ENCODE assay signal across 9 cellular contexts in genomic region chr3:5123937-5124336, GRCh38. TPM values are rescaled to one million over a fixed set of nuclear protein-coding genes. Genes with fewer than 3 reads are reported as not detected.
DNase-seq lines count a peak whose midpoint lies in the region; ATAC-seq and TF ChIP-seq lines count a peak whose summit lies in the region.
"Had no signal": no experiment of that assay in that cellular context is flagged by ENCODE, and none has a peak within 500 bp of the region (broad histone marks: within the 10 kb centered on the region; RNA-seq: fewer than 3 reads in every experiment).

No MANE protein-coding gene starts in this region.

- H3K36me3 Mint-ChIP-seq in activated CD4-positive, alpha-beta memory T cell treated with anti-CD3 and anti-CD28 coated beads for 36 hours, result peaks cover 13% of the 10 kb centered on the region
- peaks cover 18% of the 10 kb centered on the region for H3K36me3 Mint-ChIP-seq in stimulated activated memory B cell treated with anti-CD40 and anti-IgM and Interleukin-4, amounts not matched to agents 10 μg/mL and 1 μg/mL and 100 μg/mL, for 72 hours

- intact Hi-C loops in activated CD4-positive, alpha-beta memory T cell treated with anti-CD3 and anti-CD28 coated beads for 36 hours (cut with micrococcal nuclease), result loop anchor here (1.0 to 10.0 kb wide), 11 partner anchors 37 to 1947 kb away; partner anchors contain the start of genes CRBN, EDEM1 and ITPR1

- CTCF ChIA-PET in SK-N-SH (lab: Yijun Ruan, JAX), result interaction anchor here (1.3 to 2.4 kb wide), 2 partner anchors 9 to 28 kb away, joined by 4 to 7 read pairs; no protein-coding TSS in a partner anchor
- CTCF ChIA-PET in activated CD4-positive, alpha-beta memory T cell treated with anti-CD3 and anti-CD28 coated beads for 36 hours (lab: Charles Lee), result interaction anchor here (0.8 to 2.9 kb wide), 10 partner anchors 13 to 412 kb away, joined by 4 to 18 read pairs (median 6); partner anchors contain the start of gene EDEM1

- POLR2A ChIA-PET in SK-N-SH (lab: Yijun Ruan, JAX), result no interaction called here
- POLR2A ChIA-PET in activated CD4-positive, alpha-beta memory T cell treated with anti-CD3 and anti-CD28 coated beads for 36 hours (lab: Charles Lee), result interaction anchor here (0.7 to 4.9 kb wide), 13 partner anchors 19 to 288 kb away, joined by 3 to 119 read pairs (median 4); partner anchors contain the start of genes BHLHE40 and EDEM1

- H3K4me2 ChIP-seq in SK-N-SH, result peak overlapping the region; percentile 82

- TF ChIP-seq CTCF in SK-N-SH (IDR thresholded peaks at IDR 0.05), result no peak

- no peaks in the 10 kb centered on the region for H3K27me3 Mint-ChIP-seq in activated CD4-positive, alpha-beta memory T cell treated with anti-CD3 and anti-CD28 coated beads for 36 hours
- no peaks in the 10 kb centered on the region for H3K27me3 Mint-ChIP-seq in stimulated activated memory B cell treated with anti-CD40 and anti-IgM and Interleukin-4, amounts not matched to agents 10 μg/mL and 1 μg/mL and 100 μg/mL, for 72 hours

- DNase-seq in SK-N-SH (no peak), NCI-H1417 treated with DMSO at 0.1 percent for 48 hours (lab: John Stamatoyannopoulos, UW) (no peak), NCI-H1092 treated with DMSO at 0.1 percent for 48 hours (lab: John Stamatoyannopoulos, UW) (no peak), GDM1 (lab: John Stamatoyannopoulos, UW) (no peak)
- DNase-seq in activated CD4-positive, alpha-beta memory T cell treated with anti-CD3 and anti-CD28 coated beads for 36 hours, result peak; percentile 12
- DNase-seq: NCI-H2029 had no signal

- TF ChIP-seq RAD21 in SK-N-SH (IDR thresholded peaks at IDR 0.05; ENCODE audit: low read length), result no peak

- no peaks in the 10 kb centered on the region for H3F3A ChIP-seq in SK-N-SH (replicated peaks; ENCODE audit: insufficient read depth)

- peak overlapping the region; percentile 85 for H3K4me3 Mint-ChIP-seq in activated CD4-positive, alpha-beta memory T cell treated with anti-CD3 and anti-CD28 coated beads for 36 hours
- H3K4me3 Mint-ChIP-seq in stimulated activated memory B cell treated with anti-CD40 and anti-IgM and Interleukin-4, amounts not matched to agents 10 μg/mL and 1 μg/mL and 100 μg/mL, for 72 hours, result peak overlapping the region; percentile 96

- H3K79me2 ChIP-seq in SK-N-SH (ENCODE audit: insufficient read depth), result peaks cover 69% of the 10 kb centered on the region

- ATAC-seq in SK-N-SH treated with all-trans-retinoic acid at 6 μM for 48 hours, result no peak
- no peak for ATAC-seq in stimulated activated memory B cell treated with anti-CD40 and anti-IgM and Interleukin-4, amounts not matched to agents 10 μg/mL and 1 μg/mL and 100 μg/mL, for 72 hours

- no peaks in the 10 kb centered on the region for H3K27me3 ChIP-seq in SK-N-SH (ENCODE audit: insufficient read depth)
- no peaks in the 10 kb centered on the region for H3K27me3 ChIP-seq in iPS-18a (ENCODE audit: control insufficient read depth, insufficient read depth, low read length)

- no peaks in the 10 kb centered on the region for H3K9me3 Mint-ChIP-seq in activated CD4-positive, alpha-beta memory T cell treated with anti-CD3 and anti-CD28 coated beads for 36 hours
- no peaks in the 10 kb centered on the region for H3K9me3 Mint-ChIP-seq in stimulated activated memory B cell treated with anti-CD40 and anti-IgM and Interleukin-4, amounts not matched to agents 10 μg/mL and 1 μg/mL and 100 μg/mL, for 72 hours

- no peak overlapping the region for H3K9ac ChIP-seq in SK-N-SH
- H3K9ac ChIP-seq in iPS-18a (ENCODE audit: low read length), result no peak overlapping the region

- peak overlapping the region; percentile 92 for H3K27ac Mint-ChIP-seq in activated CD4-positive, alpha-beta memory T cell treated with anti-CD3 and anti-CD28 coated beads for 36 hours
- H3K27ac Mint-ChIP-seq in stimulated activated memory B cell treated with anti-CD40 and anti-IgM and Interleukin-4, amounts not matched to agents 10 μg/mL and 1 μg/mL and 100 μg/mL, for 72 hours, result peak overlapping the region; percentile 99

- WGBS in SK-N-SH (ENCODE audit: low lambda C conversion rate), result 88% methylated on average over 12 of the region's 12 CpGs

- H4K20me1 ChIP-seq in SK-N-SH (ENCODE audit: insufficient read depth), result peaks cover 62% of the 10 kb centered on the region

- no peak for TF ChIP-seq EP300 in SK-N-SH (IDR thresholded peaks at IDR 0.05; ENCODE audit: borderline replicate concordance in 1 of 2, low read depth in 1 of 2, low read length in 1 of 2)

- H3K36me3 ChIP-seq in SK-N-SH (replicated peaks in 1 of 2; ENCODE audit: control insufficient read depth in 1 of 2, insufficient read depth in 2 of 2, low read length in 1 of 2), result peaks cover 3 to 10% of the 10 kb centered on the region in 2 experiments
- H3K36me3 ChIP-seq in iPS-18a (ENCODE audit: control insufficient read depth, low read depth, low read length), result no peaks in the 10 kb centered on the region

- H3K9me2 ChIP-seq in SK-N-SH, result no peaks in the 10 kb centered on the region

- no peak overlapping the region for H2AFZ ChIP-seq in SK-N-SH (ENCODE audit: low read depth)

- H3K4me1 Mint-ChIP-seq in activated CD4-positive, alpha-beta memory T cell treated with anti-CD3 and anti-CD28 coated beads for 36 hours (ENCODE audit: low read depth), result peaks cover 48% of the 10 kb centered on the region
- H3K4me1 Mint-ChIP-seq in stimulated activated memory B cell treated with anti-CD40 and anti-IgM and Interleukin-4, amounts not matched to agents 10 μg/mL and 1 μg/mL and 100 μg/mL, for 72 hours, result peaks cover 45% of the 10 kb centered on the region

- H3K9me3 ChIP-seq in SK-N-SH (no peaks in the 10 kb centered on the region), iPS-18a (ENCODE audit: control insufficient read depth, low read depth, low read length) (no peaks in the 10 kb centered on the region)

- peaks cover 7 to 8% of the 10 kb centered on the region in 2 experiments; a peak in 3 of 4 replicates for H3K4me1 ChIP-seq in SK-N-SH (ENCODE audit: control insufficient read depth in 1 of 2, insufficient read depth in 2 of 2, low read depth in 1 of 2, low read length in 1 of 2)
- H3K4me1 ChIP-seq in iPS-18a (ENCODE audit: control insufficient read depth, low read depth, low read length), result peaks cover 7% of the 10 kb centered on the region

- H3K4me3 ChIP-seq in SK-N-SH (ENCODE audit: low read depth in 2 of 2, low read length in 1 of 2) (no peak overlapping the region), iPS-18a (ENCODE audit: low read length) (peak overlapping the region; percentile 93)

- H3K27ac ChIP-seq in SK-N-SH (ENCODE audit: low read depth in 2 of 2, low read length in 1 of 2) (peak overlapping the region in 1 of 2 experiments; percentile 84; a peak in 1 of 4 replicates), iPS-18a (ENCODE audit: low read length) (no peak overlapping the region)

TF ChIP-seq in SK-N-SH, 30 proteins besides CTCF, POLR2A, EP300 and RAD21 (continues in another document):
- TF ChIP-seq, protein P1, sequence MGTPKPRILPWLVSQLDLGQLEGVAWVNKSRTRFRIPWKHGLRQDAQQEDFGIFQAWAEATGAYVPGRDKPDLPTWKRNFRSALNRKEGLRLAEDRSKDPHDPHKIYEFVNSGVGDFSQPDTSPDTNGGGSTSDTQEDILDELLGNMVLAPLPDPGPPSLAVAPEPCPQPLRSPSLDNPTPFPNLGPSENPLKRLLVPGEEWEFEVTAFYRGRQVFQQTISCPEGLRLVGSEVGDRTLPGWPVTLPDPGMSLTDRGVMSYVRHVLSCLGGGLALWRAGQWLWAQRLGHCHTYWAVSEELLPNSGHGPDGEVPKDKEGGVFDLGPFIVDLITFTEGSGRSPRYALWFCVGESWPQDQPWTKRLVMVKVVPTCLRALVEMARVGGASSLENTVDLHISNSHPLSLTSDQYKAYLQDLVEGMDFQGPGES (IDR thresholded peaks at IDR 0.05; ENCODE audit: low read depth, low read length), result no peak
- TF ChIP-seq TEAD4 (IDR thresholded peaks at IDR 0.05; ENCODE audit: borderline replicate concordance, insufficient read depth) (no peak), YY1 (IDR thresholded peaks at IDR 0.05; ENCODE audit: low read depth) (no peak), GATA2 (CRISPR knock-in tag; IDR thresholded peaks at IDR 0.05) (no peak)
- TF ChIP-seq, protein P2, sequence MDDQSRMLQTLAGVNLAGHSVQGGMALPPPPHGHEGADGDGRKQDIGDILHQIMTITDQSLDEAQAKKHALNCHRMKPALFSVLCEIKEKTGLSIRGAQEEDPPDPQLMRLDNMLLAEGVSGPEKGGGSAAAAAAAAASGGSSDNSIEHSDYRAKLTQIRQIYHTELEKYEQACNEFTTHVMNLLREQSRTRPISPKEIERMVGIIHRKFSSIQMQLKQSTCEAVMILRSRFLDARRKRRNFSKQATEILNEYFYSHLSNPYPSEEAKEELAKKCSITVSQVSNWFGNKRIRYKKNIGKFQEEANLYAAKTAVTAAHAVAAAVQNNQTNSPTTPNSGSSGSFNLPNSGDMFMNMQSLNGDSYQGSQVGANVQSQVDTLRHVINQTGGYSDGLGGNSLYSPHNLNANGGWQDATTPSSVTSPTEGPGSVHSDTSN (IDR thresholded peaks at IDR 0.05), result no peak

TF ChIP-seq in SK-N-SH treated with all-trans-retinoic acid at 6 μM for 48 hours, 23 proteins besides CTCF, POLR2A, EP300 and RAD21 (continues in another document):
- TF ChIP-seq ESRRG (CRISPR knock-in tag; IDR thresholded peaks at IDR 0.05) (no peak), RARB (CRISPR knock-in tag; IDR thresholded peaks at IDR 0.05) (no peak), SNAI2 (CRISPR knock-in tag; IDR thresholded peaks at IDR 0.05) (no peak), TOX (CRISPR knock-in tag; IDR thresholded peaks at IDR 0.05; ENCODE audit: borderline replicate concordance) (no peak), ISL1 (CRISPR knock-in tag; IDR thresholded peaks at IDR 0.05) (no peak), CSDC2 (CRISPR knock-in tag; IDR thresholded peaks at IDR 0.05) (no peak), PPARA (CRISPR knock-in tag; IDR thresholded peaks at IDR 0.05; ENCODE audit: borderline replicate concordance) (no peak), GLIS3 (CRISPR knock-in tag; IDR thresholded peaks at IDR 0.05) (no peak)

RNA-seq across cellular contexts. Expression of gene ARL8B, which starts 1.8 kb away (rescaled TPM):
- polyA plus RNA-seq in SK-N-SH (2012; rRNA removed), result 16.2 and 21.9 TPM in 2 replicates
- 40.1 and 45.6 TPM in 2 replicates for polyA plus RNA-seq in SK-N-SH (2012; cell fraction: cytosol; rRNA removed)
- polyA plus RNA-seq in SK-N-SH (2012; cell fraction: nucleus; rRNA removed), result 19.9 and 22.3 TPM in 2 replicates
- 10 to 100 TPM; 55.4 to 58.5 TPM for total RNA-seq in activated CD4-positive, alpha-beta memory T cell treated with anti-CD3 and anti-CD28 coated beads for 36 hours
